14 cellular contexts compared by ENCODE assay signal in the genomic region with DNA sequence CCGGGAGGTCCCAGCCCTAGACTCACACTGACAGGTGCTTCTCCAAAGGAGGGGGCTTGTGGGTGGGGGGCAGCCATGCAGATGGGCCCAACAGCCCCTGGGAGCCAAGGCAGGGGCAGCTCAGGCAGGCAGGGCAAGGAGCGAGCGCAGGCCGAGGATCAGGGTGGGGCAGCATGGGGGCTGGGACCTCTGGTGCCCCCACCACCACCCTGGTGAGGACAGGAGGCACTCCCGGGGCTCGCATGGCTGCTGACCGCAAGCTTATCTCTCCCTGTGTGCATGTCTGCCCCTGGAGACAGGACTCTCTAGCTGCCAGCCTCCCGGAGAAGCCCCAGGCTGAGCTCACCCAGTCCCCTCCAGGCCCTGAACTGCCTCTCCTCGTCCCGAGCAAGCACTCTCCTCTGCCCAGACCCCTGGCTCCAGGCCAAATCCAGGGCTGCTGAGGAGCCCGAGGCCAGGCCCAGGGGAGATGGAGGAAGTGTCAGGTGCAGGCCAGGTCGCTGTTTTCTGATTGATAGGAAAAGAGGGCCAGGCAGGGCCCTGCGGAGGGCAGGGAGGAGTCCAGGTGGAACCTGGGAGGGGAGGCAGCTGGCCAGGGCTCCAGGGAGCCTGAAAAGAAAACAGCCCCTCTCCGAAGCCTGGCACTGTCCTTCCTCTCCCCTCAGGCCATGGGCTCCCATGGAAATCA. TPM values are rescaled to one million over a fixed set of nuclear protein-coding genes. Genes with fewer than 3 reads are reported as not detected.
A peak's percentile ranks its signal among the peaks of the same experiment; 100 is the strongest.
DNase-seq lines count a peak whose midpoint lies in the region; ATAC-seq, FAIRE-seq and TF ChIP-seq lines count a peak whose summit lies in the region.
"Had no signal": no experiment of that assay in that cellular context is flagged by ENCODE, and none has a peak within 500 bp of the region (broad histone marks: within the 10 kb centered on the region; RNA-seq: fewer than 3 reads in every experiment).

No MANE protein-coding gene starts in this region.

- H2BK120ac ChIP-seq in neuronal stem cell (ENCODE audit: low read depth, low read length) = peak overlapping the region; percentile 74

- no peak overlapping the region for H3K4ac ChIP-seq in neuronal stem cell (ENCODE audit: low read length)

- WGBS in neuronal stem cell (ENCODE audit: extremely low coverage in 2 of 2, insufficient read length in 2 of 2, insufficient replicate concordance in 1 of 2), 2 donors = no CpG with 5 or more reads among the region's 14 CpGs
- WGBS in small intestine, 3 donors = 28 to 57% (median 47%) methylated on average over 13 to 14 of the region's 14 CpGs

- H3K4me1 Mint-ChIP-seq in osteocyte (ENCODE audit: unreplicated experiment) = peaks cover 19% of the 10 kb centered on the region
- H3K4me1 Mint-ChIP-seq: immature natural killer cell had no signal

- peak overlapping the region; percentile 91 for H2BK15ac ChIP-seq in neuronal stem cell (ENCODE audit: low read length)

- DNase-seq in COLO668 (lab: John Stamatoyannopoulos, UW; ENCODE audit: unreplicated experiment) = peak; percentile 84
- DNase-seq in dorsolateral prefrontal cortex = peak in 6 of 10 donors; percentile 14 to 43 (median 36)
- no peak for DNase-seq in neuronal stem cell (ENCODE audit: low spot score)
- DNase-seq in small intestine = no peak
- DNase-seq in osteocyte (ENCODE audit: extremely low spot score, unreplicated experiment) = no peak
- no peak for DNase-seq in MV-4-11 (lab: John Stamatoyannopoulos, UW)
- DNase-seq: activated T-cell treated with anti-CD3 and anti-CD28 coated beads, Interleukin-2, amount 50 U/mL, for 72 hours; CD8-positive, alpha-beta T cell; effector CD4-positive, alpha-beta T cell; immature natural killer cell; NCI-H1105 treated with DMSO at 0.1 percent for 48 hours; NCI-H524 had no signal

- no peak overlapping the region for H3K4me3 Mint-ChIP-seq in osteocyte (ENCODE audit: unreplicated experiment)
- H3K4me3 Mint-ChIP-seq: activated T-cell treated with anti-CD3 and anti-CD28 coated beads, Interleukin-2, amount 50 U/mL, for 72 hours; CD8-positive, alpha-beta T cell; immature natural killer cell had no signal

- no peaks in the 10 kb centered on the region for H3K36me3 ChIP-seq in HEK293 (ENCODE audit: control insufficient read depth in 2 of 2, insufficient read depth in 1 of 2, low read length in 2 of 2)
- no peaks in the 10 kb centered on the region for H3K36me3 ChIP-seq in neuronal stem cell (replicated peaks in 1 of 2; ENCODE audit: control insufficient read depth in 2 of 2, insufficient read depth in 2 of 2, low read length in 2 of 2)
- H3K36me3 ChIP-seq in small intestine (ENCODE audit: control insufficient read depth in 2 of 2, insufficient read depth in 2 of 2, low read length in 2 of 2) = no peaks in the 10 kb centered on the region

- peak overlapping the region; percentile 49 for H2BK12ac ChIP-seq in neuronal stem cell (ENCODE audit: low read length)

- POLR2A ChIA-PET in HEK293 (lab: Yijun Ruan, JAX) = interaction anchor here (1.4 kb wide), 1 partner anchor 9 kb away, joined by 3 read pairs; no protein-coding TSS in a partner anchor

- H3K27ac Mint-ChIP-seq in osteocyte (ENCODE audit: unreplicated experiment) = no peak overlapping the region
- H3K27ac Mint-ChIP-seq: activated T-cell treated with anti-CD3 and anti-CD28 coated beads, Interleukin-2, amount 50 U/mL, for 72 hours; CD8-positive, alpha-beta T cell; immature natural killer cell had no signal

- no peaks in the 10 kb centered on the region for H3K36me3 Mint-ChIP-seq in osteocyte (ENCODE audit: unreplicated experiment)
- H3K36me3 Mint-ChIP-seq: CD8-positive, alpha-beta T cell had no signal

- ATAC-seq in GM18873 (IDR thresholded peaks at IDR 0.05; ENCODE audit: low FRiP score, unreplicated experiment) = no peak
- ATAC-seq: activated T-cell treated with anti-CD3 and anti-CD28 coated beads, Interleukin-2, amount 50 U/mL, for 72 hours; CD8-positive, alpha-beta T cell had no signal

- H3K4me2 ChIP-seq in neuronal stem cell (ENCODE audit: insufficient read depth, low read length, poor library complexity, severe bottlenecking) = no peak overlapping the region

- TF ChIP-seq CTCF in HEK293 (tag by site-specific recombination; IDR thresholded peaks at IDR 0.05) = no peak
- TF ChIP-seq CTCF in dorsolateral prefrontal cortex (IDR thresholded peaks at IDR 0.05 in 54 of 56, conservative IDR thresholded peaks at IDR 0.05 in 2 of 56; ENCODE audit: low read depth in 1 of 56, partially characterized antibody in 56 of 56) = no peak
- no peak for TF ChIP-seq CTCF in osteocyte (IDR thresholded peaks at IDR 0.05)

- no peak overlapping the region for H3K23ac ChIP-seq in neuronal stem cell (ENCODE audit: low read depth, low read length, poor library complexity)

- peak overlapping the region; percentile 30 for H4K8ac ChIP-seq in neuronal stem cell (ENCODE audit: low read depth, low read length)

- no peak overlapping the region for H3K9ac ChIP-seq in neuronal stem cell (ENCODE audit: low read depth, low read length, poor library complexity)

- CTCF ChIA-PET in HEK293 (lab: Yijun Ruan, JAX) = no interaction called here

- H2AK5ac ChIP-seq in neuronal stem cell (ENCODE audit: low read depth, low read length) = peak overlapping the region; percentile 99

- no peak overlapping the region for H3K27ac ChIP-seq in HEK293 (ENCODE audit: extremely low read depth, low read depth, low read length)
- no peak overlapping the region for H3K27ac ChIP-seq in dorsolateral prefrontal cortex
- no peak overlapping the region for H3K27ac ChIP-seq in neuronal stem cell (replicated peaks; ENCODE audit: low read length)
- H3K27ac ChIP-seq in small intestine (ENCODE audit: low read depth in 1 of 2, low read length in 1 of 2) = no peak overlapping the region

- FAIRE-seq in small intestine (lab: Jason Lieb, UNC) = no peak

- no peaks in the 10 kb centered on the region for H3K4me1 ChIP-seq in HEK293 (ENCODE audit: control insufficient read depth, insufficient read depth, low read length)
- H3K4me1 ChIP-seq in neuronal stem cell (ENCODE audit: control insufficient read depth in 2 of 2, insufficient read depth in 1 of 2, low read depth in 1 of 2, low read length in 2 of 2) = peaks cover 12 to 18% of the 10 kb centered on the region in 2 donors
- no peaks in the 10 kb centered on the region for H3K4me1 ChIP-seq in small intestine (ENCODE audit: control insufficient read depth in 2 of 2, insufficient read depth in 1 of 2, low read depth in 1 of 2, low read length in 1 of 2)

- no peak overlapping the region for H2BK5ac ChIP-seq in neuronal stem cell (ENCODE audit: low read length)

- H3K9me3 ChIP-seq in HEK293 (ENCODE audit: control insufficient read depth, insufficient read depth, low read depth, low read length) (no peaks in the 10 kb centered on the region), neuronal stem cell (replicated peaks in 1 of 2; ENCODE audit: control insufficient read depth in 2 of 2, insufficient read depth in 1 of 2, low read depth in 1 of 2, low read length in 2 of 2) (no peaks in the 10 kb centered on the region), small intestine (ENCODE audit: control insufficient read depth, low read depth) (no peaks in the 10 kb centered on the region)

- peak overlapping the region; percentile 65 for H3K14ac ChIP-seq in neuronal stem cell (ENCODE audit: low read length)

- peaks cover 0 to 9% (median 0%) of the 10 kb centered on the region in 45 donors for H3K27me3 ChIP-seq in dorsolateral prefrontal cortex
- peaks cover 0 to 32% (median 0%) of the 10 kb centered on the region in 3 experiments for H3K27me3 ChIP-seq in neuronal stem cell (ENCODE audit: control insufficient read depth in 3 of 3, insufficient read depth in 3 of 3, low read depth in 1 of 3, low read length in 3 of 3)
- no peaks in the 10 kb centered on the region for H3K27me3 ChIP-seq in small intestine (ENCODE audit: control insufficient read depth in 2 of 2, insufficient read depth in 2 of 2, low read length in 2 of 2)

- H3K27me3 Mint-ChIP-seq in osteocyte (ENCODE audit: unreplicated experiment) = peaks cover 10% of the 10 kb centered on the region

- intact Hi-C loops in dorsolateral prefrontal cortex (cut with DNase I) = no loop called here

- peaks cover 11% of the 10 kb centered on the region for H3K9me3 Mint-ChIP-seq in osteocyte (ENCODE audit: unreplicated experiment)

- H3K79me1 ChIP-seq in neuronal stem cell (ENCODE audit: low read depth, low read length) = no peaks in the 10 kb centered on the region

- H3K4me3 ChIP-seq in HEK293 (ENCODE audit: low read depth, low read length) (no peak overlapping the region), dorsolateral prefrontal cortex (no peak overlapping the region), neuronal stem cell (ENCODE audit: low read length in 2 of 2) (no peak overlapping the region), small intestine (ENCODE audit: low read depth in 1 of 2, low read length in 2 of 2) (no peak overlapping the region)

- no peak overlapping the region for H4K91ac ChIP-seq in neuronal stem cell (ENCODE audit: low read depth, low read length, poor library complexity)

- H2AFZ ChIP-seq in neuronal stem cell (ENCODE audit: low read length) = no peak overlapping the region

- H3K18ac ChIP-seq in neuronal stem cell (ENCODE audit: low read length) = peak overlapping the region; percentile 88

TF ChIP-seq in HEK293, 187 proteins besides CTCF, POLR2A, EP300 and RAD21:
- TF ChIP-seq ZIC2 (tag by site-specific recombination; IDR thresholded peaks at IDR 0.05) = 0 out of 2 replicates have a peak, but pooled peaks have one; percentile 6
- TF ChIP-seq GLIS1 (tag by site-specific recombination; IDR thresholded peaks at IDR 0.05) = peak; percentile 39
- no peak for TF ChIP-seq ZNF521 (tag by site-specific recombination; IDR thresholded peaks at IDR 0.05)
- TF ChIP-seq HOXC10 (CRISPR knock-in tag; IDR thresholded peaks at IDR 0.05) = no peak

RNA-seq across cellular contexts. Expression of gene PDGFA, which starts 39.0 kb away (rescaled TPM):
- total RNA-seq in dorsolateral prefrontal cortex (100 to 1,000 TPM in 1 of 120 experiments, 10 to 100 TPM in 119; 30.5 to 103 (median 48.6) TPM), osteocyte (92.0 and 93.6 TPM in 2 replicates)
- polyA plus RNA-seq in neuronal stem cell (2013, experiment 1 of 2) = 6.2 TPM
- polyA plus RNA-seq in neuronal stem cell (2013, experiment 2 of 2) = 5.7 TPM
- 10 to 100 TPM; 17.4 to 38.2 (median 26.5) TPM for polyA plus RNA-seq in small intestine

Comparison
In these comparisons a context has a peak if more than half of its experiments do, and no peak if none do; other contexts are left out.
1. DNase-seq: peak in COLO668 (single experiment) and dorsolateral prefrontal cortex (6 of 10); none in neuronal stem cell (single experiment), small intestine (single experiment), osteocyte (single experiment) and MV-4-11 (single experiment).